Comparison of ENCODE assay signal across 25 cellular contexts in genomic region chr7:51297986-51298385, GRCh38. TPM values are rescaled to one million over a fixed set of nuclear protein-coding genes. Genes with fewer than 3 reads are reported as not detected.
DNase-seq lines count a peak whose midpoint lies in the region; ATAC-seq and TF ChIP-seq lines count a peak whose summit lies in the region.
"Had no signal": no experiment of that assay in that cellular context is flagged by ENCODE, and none has a peak within 500 bp of the region (broad histone marks: within the 10 kb centered on the region; RNA-seq: fewer than 3 reads in every experiment).

No MANE protein-coding gene starts in this region.

- H3K4me3 Mint-ChIP-seq in osteocyte (ENCODE audit: unreplicated experiment), result no peak overlapping the region
- no peak overlapping the region for H3K4me3 Mint-ChIP-seq in activated CD4-positive, alpha-beta memory T cell treated with anti-CD3 and anti-CD28 coated beads, Interleukin-2, amount 10 ng/mL, durations not matched to agents 7 days and 5 days
- H3K4me3 Mint-ChIP-seq: CD4-positive, CD25-positive, alpha-beta regulatory T cell; CD8-positive, alpha-beta memory T cell; HFFc6; IgD-negative memory B cell had no signal

- H3K27me3 ChIP-seq in WERI-Rb-1 (ENCODE audit: insufficient read depth, low read depth, severe bottlenecking) (no peaks in the 10 kb centered on the region), colonic mucosa (no peaks in the 10 kb centered on the region)

- no peaks in the 10 kb centered on the region for H3K4me1 Mint-ChIP-seq in osteocyte (ENCODE audit: unreplicated experiment)
- no peaks in the 10 kb centered on the region for H3K4me1 Mint-ChIP-seq in activated CD4-positive, alpha-beta memory T cell treated with anti-CD3 and anti-CD28 coated beads, Interleukin-2, amount 10 ng/mL, durations not matched to agents 7 days and 5 days
- H3K4me1 Mint-ChIP-seq: CD4-positive, CD25-positive, alpha-beta regulatory T cell; CD8-positive, alpha-beta memory T cell; IgD-negative memory B cell had no signal

- ATAC-seq in HG03280 (IDR thresholded peaks at IDR 0.05; ENCODE audit: unreplicated experiment), result no peak
- ATAC-seq: GM12878, HepG2 had no signal

- H3K9ac ChIP-seq in colonic mucosa (ENCODE audit: low read depth in 2 of 2, low read length in 2 of 2), result no peak overlapping the region
- H3K9ac ChIP-seq: GM23248 had no signal

- no peaks in the 10 kb centered on the region for H3K27me3 Mint-ChIP-seq in osteocyte (ENCODE audit: unreplicated experiment)
- H3K27me3 Mint-ChIP-seq in activated CD4-positive, alpha-beta memory T cell treated with anti-CD3 and anti-CD28 coated beads, Interleukin-2, amount 10 ng/mL, durations not matched to agents 7 days and 5 days, result no peaks in the 10 kb centered on the region
- H3K27me3 Mint-ChIP-seq: CD8-positive, alpha-beta memory T cell had no signal

- intact Hi-C loops in colonic mucosa (cut with DNase I), result no loop called here

- H3K4me1 ChIP-seq in colonic mucosa, result no peaks in the 10 kb centered on the region
- H3K4me1 ChIP-seq: BE2C had no signal

- DNase-seq in WERI-Rb-1 (no peak), colonic mucosa (peak; percentile 3), osteocyte (ENCODE audit: extremely low spot score, unreplicated experiment) (peak; percentile 32), ureter (ENCODE audit: low spot score) (peak; percentile 10), HPDE6-E6E7 (ENCODE audit: extremely low spot score) (no peak)
- no peak for DNase-seq in activated CD4-positive, alpha-beta memory T cell treated with anti-CD3 and anti-CD28 coated beads, Interleukin-2, amount 10 ng/mL, durations not matched to agents 7 days and 5 days
- DNase-seq: ACHN; BE2C; C1 segment of cervical spinal cord; CD4-positive, CD25-positive, alpha-beta regulatory T cell; CD8-positive, alpha-beta memory T cell; COR-L47; DMS 273 treated with DMSO at 0.1 percent for 48 hours; DMS53; DND-41; EL; GM23248; HCEC 1CT; HFFc6; KBM-7 had no signal

- TF ChIP-seq CTCF in WERI-Rb-1 (IDR thresholded peaks at IDR 0.05; ENCODE audit: low read depth, low read length), result no peak
- no peak for TF ChIP-seq CTCF in colonic mucosa (IDR thresholded peaks at IDR 0.05)
- no peak for TF ChIP-seq CTCF in osteocyte (IDR thresholded peaks at IDR 0.05)

- H3K4me3 ChIP-seq in WERI-Rb-1 (ENCODE audit: low read depth, low read length) (no peak overlapping the region), colonic mucosa (no peak overlapping the region)
- H3K4me3 ChIP-seq: GM12878, GM23248 had no signal

- no peaks in the 10 kb centered on the region for H3K36me3 Mint-ChIP-seq in osteocyte (ENCODE audit: unreplicated experiment)
- H3K36me3 Mint-ChIP-seq in activated CD4-positive, alpha-beta memory T cell treated with anti-CD3 and anti-CD28 coated beads, Interleukin-2, amount 10 ng/mL, durations not matched to agents 7 days and 5 days (ENCODE audit: low read depth), result no peaks in the 10 kb centered on the region
- H3K36me3 Mint-ChIP-seq: CD4-positive, CD25-positive, alpha-beta regulatory T cell; CD8-positive, alpha-beta memory T cell; IgD-negative memory B cell had no signal

- H3K27ac Mint-ChIP-seq in osteocyte (ENCODE audit: unreplicated experiment), result no peak overlapping the region
- no peak overlapping the region for H3K27ac Mint-ChIP-seq in activated CD4-positive, alpha-beta memory T cell treated with anti-CD3 and anti-CD28 coated beads, Interleukin-2, amount 10 ng/mL, durations not matched to agents 7 days and 5 days
- H3K27ac Mint-ChIP-seq: CD8-positive, alpha-beta memory T cell; HFFc6; IgD-negative memory B cell had no signal

- CTCF ChIA-PET in activated CD4-positive, alpha-beta memory T cell treated with anti-CD3 and anti-CD28 coated beads, Interleukin-2, amount 10 ng/mL, durations not matched to agents 7 days and 5 days (lab: Charles Lee), result no interaction called here

- H3K27ac ChIP-seq in WERI-Rb-1 (peak overlapping the region; percentile 20; the same call in 1 of the 2 replicates), colonic mucosa (no peak overlapping the region)
- H3K27ac ChIP-seq: GM23248 had no signal

- peaks cover 3% of the 10 kb centered on the region for H3K36me3 ChIP-seq in WERI-Rb-1
- H3K36me3 ChIP-seq in colonic mucosa, result no peaks in the 10 kb centered on the region
- H3K36me3 ChIP-seq: BE2C had no signal

- H3K9me3 Mint-ChIP-seq in osteocyte (ENCODE audit: unreplicated experiment), result no peaks in the 10 kb centered on the region
- no peaks in the 10 kb centered on the region for H3K9me3 Mint-ChIP-seq in activated CD4-positive, alpha-beta memory T cell treated with anti-CD3 and anti-CD28 coated beads, Interleukin-2, amount 10 ng/mL, durations not matched to agents 7 days and 5 days
- H3K9me3 Mint-ChIP-seq: CD8-positive, alpha-beta memory T cell had no signal

- POLR2A ChIA-PET in activated CD4-positive, alpha-beta memory T cell treated with anti-CD3 and anti-CD28 coated beads, Interleukin-2, amount 10 ng/mL, durations not matched to agents 7 days and 5 days (lab: Charles Lee), result no interaction called here

- H3K9me3 ChIP-seq in WERI-Rb-1 (ENCODE audit: severe bottlenecking) (no peaks in the 10 kb centered on the region), colonic mucosa (no peaks in the 10 kb centered on the region)
- H3K9me3 ChIP-seq: BE2C had no signal

RNA-seq across cellular contexts. Expression of gene COBL, which starts 18.6 kb away (rescaled TPM):
- total RNA-seq in colonic mucosa (10 to 100 TPM; 36.8 to 49.2 TPM), osteocyte (not detected in 2 replicates), ureter (1.3 TPM)
- not detected for total RNA-seq in activated CD4-positive, alpha-beta memory T cell treated with anti-CD3 and anti-CD28 coated beads, Interleukin-2, amount 10 ng/mL, durations not matched to agents 7 days and 5 days
- total RNA-seq: CD8-positive, alpha-beta memory T cell; G401; GM23248; HFFc6 had no signal

Comparison
In these comparisons a context has a peak if more than half of its experiments do, and no peak if none do; other contexts are left out.
1. DNase-seq: peak in colonic mucosa (single experiment), osteocyte (single experiment) and ureter (single experiment); none in WERI-Rb-1 (single experiment), HPDE6-E6E7 (single experiment) and activated CD4-positive, alpha-beta memory T cell treated with anti-CD3 and anti-CD28 coated beads, Interleukin-2, amount 10 ng/mL, durations not matched to agents 7 days and 5 days (single experiment).
2. RNA of gene COBL, which starts 18.6 kb away (total RNA-seq): 36.8 to 49.2 TPM in colonic mucosa; 1.3 TPM in ureter (single experiment), not detected in osteocyte and not detected in activated CD4-positive, alpha-beta memory T cell treated with anti-CD3 and anti-CD28 coated beads, Interleukin-2, amount 10 ng/mL, durations not matched to agents 7 days and 5 days; every median in the first group is over 10 times any median in the second.